ENCODE assay signal across 1 cellular context in the genomic region with DNA sequence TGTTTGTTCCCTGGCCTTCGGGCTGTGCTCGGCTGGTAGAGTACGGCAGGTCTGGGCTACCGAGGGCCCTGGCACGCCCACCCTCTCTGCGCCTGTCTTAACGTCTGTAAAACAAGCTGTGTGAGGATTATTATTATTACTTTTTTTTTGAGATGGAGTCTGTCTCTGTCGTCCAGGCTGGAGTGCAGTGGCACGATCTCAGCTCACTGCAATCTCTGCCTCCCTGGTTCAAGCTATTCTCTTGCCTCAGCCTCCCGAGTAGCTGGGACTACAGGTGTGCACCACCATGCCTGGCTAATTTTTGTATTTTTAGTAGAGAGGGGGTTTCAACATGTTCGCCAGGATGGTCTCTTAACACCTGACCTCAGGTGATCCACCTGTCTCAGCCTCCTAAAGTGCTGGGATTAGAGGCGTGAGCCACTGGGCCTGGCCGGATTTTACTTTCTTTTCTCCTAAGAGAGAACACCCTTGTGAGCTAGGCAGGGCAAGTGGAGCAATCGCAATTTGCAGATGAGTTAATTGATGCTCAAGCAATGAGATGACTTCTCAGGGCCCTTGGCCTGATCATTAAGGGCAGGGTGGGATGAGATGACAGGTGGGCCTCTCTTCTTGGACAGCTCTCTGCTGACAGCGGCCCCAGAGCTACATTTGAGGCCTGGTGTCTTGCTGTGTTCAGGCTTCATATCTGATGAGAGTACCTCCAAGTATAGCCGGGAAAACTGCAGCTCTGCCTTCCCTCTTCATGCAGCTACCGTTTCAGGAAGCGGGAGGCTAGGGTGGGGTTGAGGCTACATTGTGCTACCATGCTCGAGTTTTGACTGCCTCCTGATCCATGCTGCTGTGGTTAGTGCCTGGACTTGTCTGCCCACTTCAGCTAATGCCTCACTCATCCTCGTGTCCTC.
TF ChIP-seq lines count a peak whose summit lies in the region.

No MANE protein-coding gene starts in this region.

TF ChIP-seq in WTC11, 78 proteins besides CTCF, POLR2A, EP300 and RAD21 (continued from another document):
- TF ChIP-seq, protein P1, sequence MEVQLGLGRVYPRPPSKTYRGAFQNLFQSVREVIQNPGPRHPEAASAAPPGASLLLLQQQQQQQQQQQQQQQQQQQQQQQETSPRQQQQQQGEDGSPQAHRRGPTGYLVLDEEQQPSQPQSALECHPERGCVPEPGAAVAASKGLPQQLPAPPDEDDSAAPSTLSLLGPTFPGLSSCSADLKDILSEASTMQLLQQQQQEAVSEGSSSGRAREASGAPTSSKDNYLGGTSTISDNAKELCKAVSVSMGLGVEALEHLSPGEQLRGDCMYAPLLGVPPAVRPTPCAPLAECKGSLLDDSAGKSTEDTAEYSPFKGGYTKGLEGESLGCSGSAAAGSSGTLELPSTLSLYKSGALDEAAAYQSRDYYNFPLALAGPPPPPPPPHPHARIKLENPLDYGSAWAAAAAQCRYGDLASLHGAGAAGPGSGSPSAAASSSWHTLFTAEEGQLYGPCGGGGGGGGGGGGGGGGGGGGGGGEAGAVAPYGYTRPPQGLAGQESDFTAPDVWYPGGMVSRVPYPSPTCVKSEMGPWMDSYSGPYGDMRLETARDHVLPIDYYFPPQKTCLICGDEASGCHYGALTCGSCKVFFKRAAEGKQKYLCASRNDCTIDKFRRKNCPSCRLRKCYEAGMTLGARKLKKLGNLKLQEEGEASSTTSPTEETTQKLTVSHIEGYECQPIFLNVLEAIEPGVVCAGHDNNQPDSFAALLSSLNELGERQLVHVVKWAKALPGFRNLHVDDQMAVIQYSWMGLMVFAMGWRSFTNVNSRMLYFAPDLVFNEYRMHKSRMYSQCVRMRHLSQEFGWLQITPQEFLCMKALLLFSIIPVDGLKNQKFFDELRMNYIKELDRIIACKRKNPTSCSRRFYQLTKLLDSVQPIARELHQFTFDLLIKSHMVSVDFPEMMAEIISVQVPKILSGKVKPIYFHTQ (CRISPR knock-in tag; IDR thresholded peaks at IDR 0.05): no peak
- TF ChIP-seq, protein P2, sequence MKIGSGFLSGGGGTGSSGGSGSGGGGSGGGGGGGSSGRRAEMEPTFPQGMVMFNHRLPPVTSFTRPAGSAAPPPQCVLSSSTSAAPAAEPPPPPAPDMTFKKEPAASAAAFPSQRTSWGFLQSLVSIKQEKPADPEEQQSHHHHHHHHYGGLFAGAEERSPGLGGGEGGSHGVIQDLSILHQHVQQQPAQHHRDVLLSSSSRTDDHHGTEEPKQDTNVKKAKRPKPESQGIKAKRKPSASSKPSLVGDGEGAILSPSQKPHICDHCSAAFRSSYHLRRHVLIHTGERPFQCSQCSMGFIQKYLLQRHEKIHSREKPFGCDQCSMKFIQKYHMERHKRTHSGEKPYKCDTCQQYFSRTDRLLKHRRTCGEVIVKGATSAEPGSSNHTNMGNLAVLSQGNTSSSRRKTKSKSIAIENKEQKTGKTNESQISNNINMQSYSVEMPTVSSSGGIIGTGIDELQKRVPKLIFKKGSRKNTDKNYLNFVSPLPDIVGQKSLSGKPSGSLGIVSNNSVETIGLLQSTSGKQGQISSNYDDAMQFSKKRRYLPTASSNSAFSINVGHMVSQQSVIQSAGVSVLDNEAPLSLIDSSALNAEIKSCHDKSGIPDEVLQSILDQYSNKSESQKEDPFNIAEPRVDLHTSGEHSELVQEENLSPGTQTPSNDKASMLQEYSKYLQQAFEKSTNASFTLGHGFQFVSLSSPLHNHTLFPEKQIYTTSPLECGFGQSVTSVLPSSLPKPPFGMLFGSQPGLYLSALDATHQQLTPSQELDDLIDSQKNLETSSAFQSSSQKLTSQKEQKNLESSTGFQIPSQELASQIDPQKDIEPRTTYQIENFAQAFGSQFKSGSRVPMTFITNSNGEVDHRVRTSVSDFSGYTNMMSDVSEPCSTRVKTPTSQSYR (CRISPR knock-in tag; IDR thresholded peaks at IDR 0.05): no peak
- TF ChIP-seq MYBL2 (CRISPR knock-in tag; IDR thresholded peaks at IDR 0.05) (no peak), SMAD4 (CRISPR knock-in tag; IDR thresholded peaks at IDR 0.05) (no peak)
- TF ChIP-seq, protein P3, sequence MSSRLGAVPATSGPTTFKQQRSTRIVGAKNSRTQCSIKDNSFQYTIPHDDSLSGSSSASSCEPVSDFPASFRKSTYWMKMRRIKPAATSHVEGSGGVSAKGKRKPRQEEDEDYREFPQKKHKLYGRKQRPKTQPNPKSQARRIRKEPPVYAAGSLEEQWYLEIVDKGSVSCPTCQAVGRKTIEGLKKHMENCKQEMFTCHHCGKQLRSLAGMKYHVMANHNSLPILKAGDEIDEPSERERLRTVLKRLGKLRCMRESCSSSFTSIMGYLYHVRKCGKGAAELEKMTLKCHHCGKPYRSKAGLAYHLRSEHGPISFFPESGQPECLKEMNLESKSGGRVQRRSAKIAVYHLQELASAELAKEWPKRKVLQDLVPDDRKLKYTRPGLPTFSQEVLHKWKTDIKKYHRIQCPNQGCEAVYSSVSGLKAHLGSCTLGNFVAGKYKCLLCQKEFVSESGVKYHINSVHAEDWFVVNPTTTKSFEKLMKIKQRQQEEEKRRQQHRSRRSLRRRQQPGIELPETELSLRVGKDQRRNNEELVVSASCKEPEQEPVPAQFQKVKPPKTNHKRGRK (CRISPR knock-in tag; IDR thresholded peaks at IDR 0.05; ENCODE audit: borderline replicate concordance): no peak
TF ChIP-seq in WTC11: peak in this region for 0.
